Comparison of ENCODE assay signal across 9 cellular contexts in genomic region chr2:226837334-226837733, GRCh38. TPM values are rescaled to one million over a fixed set of nuclear protein-coding genes. Genes with fewer than 3 reads are reported as not detected.
DNase-seq lines count a peak whose midpoint lies in the region; ATAC-seq and TF ChIP-seq lines count a peak whose summit lies in the region.
"Had no signal": no experiment of that assay in that cellular context is flagged by ENCODE, and none has a peak within 500 bp of the region (broad histone marks: within the 10 kb centered on the region; RNA-seq: fewer than 3 reads in every experiment).

No MANE protein-coding gene starts in this region.

- no peak for ATAC-seq in activated naive CD8-positive, alpha-beta T cell treated with anti-CD3 and anti-CD28 coated beads, Interleukin-2, amount 50 U/mL, for 24 hours
- no peak for ATAC-seq in HG03565 (IDR thresholded peaks at IDR 0.05; ENCODE audit: unreplicated experiment)

- H3K27ac ChIP-seq in AG04450 (ENCODE audit: low read depth, low read length) (no peak overlapping the region), muscle layer of colon (ENCODE audit: low read depth, low read length) (no peak overlapping the region)

- peaks cover 15% of the 10 kb centered on the region for H3K4me1 ChIP-seq in muscle layer of colon (ENCODE audit: insufficient read depth, low read length)

- no peaks in the 10 kb centered on the region for H3K27me3 ChIP-seq in AG04450 (ENCODE audit: control insufficient read depth, insufficient read depth, low read length)
- H3K27me3 ChIP-seq in muscle layer of colon (ENCODE audit: control insufficient read depth in 1 of 2, insufficient read depth in 2 of 2, low read length in 2 of 2), result no peaks in the 10 kb centered on the region

- DNase-seq in AG04450 (ENCODE audit: low read depth, low spot score) (no peak), HFF-Myc (ENCODE audit: extremely low read depth, low read depth) (no peak), GM13976 (ENCODE audit: low spot score) (no peak), NCI-H1694 treated with DMSO at 0.1 percent for 48 hours (lab: John Stamatoyannopoulos, UW) (no peak), T-helper 9 cell (no peak)
- DNase-seq in activated naive CD8-positive, alpha-beta T cell treated with anti-CD3 and anti-CD28 coated beads, Interleukin-2, amount 50 U/mL, for 24 hours, result no peak
- DNase-seq: stimulated activated CD4-positive, alpha-beta T cell treated with anti-CD3 and anti-CD28 coated beads, Interleukin-4, amount 100 ng/mL, for 4 hours had no signal

- TF ChIP-seq CTCF in AG04450 (IDR thresholded peaks at IDR 0.05; ENCODE audit: low read depth, low read length) (no peak), HFF-Myc (IDR thresholded peaks at IDR 0.05; ENCODE audit: low read depth, low read length, missing control alignments) (no peak), GM13976 (IDR thresholded peaks at IDR 0.05; ENCODE audit: borderline replicate concordance, control extremely low read depth, extremely low read depth, insufficient read depth, missing control alignments) (no peak)

- CTCF ChIA-PET in AG04450 (lab: Charles Lee), result interaction anchor here (1.0 to 1.7 kb wide), 2 partner anchors 35 to 269 kb away, joined by 4 to 5 read pairs; no protein-coding TSS in a partner anchor

- peaks cover 1% of the 10 kb centered on the region for H3K9me3 Mint-ChIP-seq in activated naive CD8-positive, alpha-beta T cell treated with anti-CD3 and anti-CD28 coated beads, Interleukin-2, amount 50 U/mL, for 24 hours

- no peaks in the 10 kb centered on the region for H3K27me3 Mint-ChIP-seq in activated naive CD8-positive, alpha-beta T cell treated with anti-CD3 and anti-CD28 coated beads, Interleukin-2, amount 50 U/mL, for 24 hours

- no peaks in the 10 kb centered on the region for H3K36me3 ChIP-seq in muscle layer of colon (ENCODE audit: insufficient read depth, low read length)

- peak overlapping the region; percentile 95 for H3K27ac Mint-ChIP-seq in activated naive CD8-positive, alpha-beta T cell treated with anti-CD3 and anti-CD28 coated beads, Interleukin-2, amount 50 U/mL, for 24 hours

- H3K4me3 Mint-ChIP-seq in activated naive CD8-positive, alpha-beta T cell treated with anti-CD3 and anti-CD28 coated beads, Interleukin-2, amount 50 U/mL, for 24 hours, result peak overlapping the region; percentile 88

- H3K9me3 ChIP-seq in AG04450 (ENCODE audit: control insufficient read depth, insufficient read depth, low read length) (peaks cover 7% of the 10 kb centered on the region), muscle layer of colon (ENCODE audit: low read length) (no peaks in the 10 kb centered on the region)

- H3K4me3 ChIP-seq in AG04450 (ENCODE audit: low read depth, low read length) (peak overlapping the region; percentile 77; the same call in 1 of the 2 replicates), HFF-Myc (replicated peaks; ENCODE audit: low read depth, low read length) (peak overlapping the region; percentile 67; the same call in 1 of the 2 replicates), muscle layer of colon (ENCODE audit: low read depth in 1 of 2, low read length in 2 of 2) (no peak overlapping the region)

- peak overlapping the region; percentile 63 for H3K9ac ChIP-seq in muscle layer of colon (ENCODE audit: low read length)

- in situ Hi-C loops in GM13976 (cut with MboI; ENCODE audit: low sequenced_read_pairs, unreplicated experiment), result no loop called here

- peaks cover 49% of the 10 kb centered on the region for H3K36me3 Mint-ChIP-seq in activated naive CD8-positive, alpha-beta T cell treated with anti-CD3 and anti-CD28 coated beads, Interleukin-2, amount 50 U/mL, for 24 hours (ENCODE audit: low read depth)

- H3K4me1 Mint-ChIP-seq in activated naive CD8-positive, alpha-beta T cell treated with anti-CD3 and anti-CD28 coated beads, Interleukin-2, amount 50 U/mL, for 24 hours, result peaks cover 71% of the 10 kb centered on the region

- POLR2A ChIA-PET in AG04450 (lab: Yijun Ruan, JAX), result no interaction called here

RNA-seq across cellular contexts. Expression of gene RHBDD1, which starts 1.5 kb away (rescaled TPM):
- 39.4 and 48.7 TPM in 2 replicates for polyA plus RNA-seq in AG04450 (2011; rRNA removed)
- 49.6 and 75.9 TPM in 2 replicates for polyA minus RNA-seq in AG04450 (2011; rRNA and poly(A)+ RNA removed)

RNA-seq across cellular contexts. Expression of gene IRS1, which starts 37.7 kb away (rescaled TPM):
- polyA plus RNA-seq in AG04450 (2011; rRNA removed), result 32.9 and 36.6 TPM in 2 replicates
- polyA minus RNA-seq in AG04450 (2011; rRNA and poly(A)+ RNA removed), result 68.0 and 68.9 TPM in 2 replicates

Comparison
In these comparisons a context has a peak if more than half of its experiments do, and no peak if none do; other contexts are left out.
1. H3K4me3 ChIP-seq: peak in AG04450 (single experiment) and HFF-Myc (single experiment); none in muscle layer of colon (0 of 2).